ENCODE assay signal across 29 cellular contexts in genomic region chr13:61370520-61370919, GRCh38.
"Had no signal": no experiment of that assay in that cellular context is flagged by ENCODE, and none has a peak within 500 bp of the region (broad histone marks: within the 10 kb centered on the region; RNA-seq: fewer than 3 reads in every experiment).

No MANE protein-coding gene starts in this region.

- H3K4me2 ChIP-seq: neural progenitor cell, smooth muscle cell had no signal

- H3K4me1 Mint-ChIP-seq: activated CD4-positive, alpha-beta memory T cell treated with anti-CD3 and anti-CD28 coated beads, Interleukin-2, amount 10 ng/mL, durations not matched to agents 7 days and 5 days; activated CD4-positive, alpha-beta T cell treated with anti-CD3 and anti-CD28 coated beads, Interleukin-2, amount 10 ng/mL, durations not matched to agents 7 days and 5 days; memory B cell; natural killer cell; neural progenitor cell; stimulated activated memory B cell treated with anti-CD40 and anti-IgM and Interleukin-4, amounts not matched to agents 10 μg/mL and 1 μg/mL and 100 μg/mL, for 72 hours; stimulated activated naive CD8-positive, alpha-beta T cell treated with anti-CD3 and anti-CD28 coated beads, Interleukin-15, amount 100 ng/mL, for 72 hours had no signal

- H3K36me3 ChIP-seq: cardiac muscle cell, colonic mucosa, esophagus squamous epithelium, heart right ventricle, neural progenitor cell, right atrium auricular region, vagina had no signal

- H3K27me3 Mint-ChIP-seq: activated CD4-positive, alpha-beta memory T cell treated with anti-CD3 and anti-CD28 coated beads, Interleukin-2, amount 10 ng/mL, durations not matched to agents 7 days and 5 days; activated CD4-positive, alpha-beta T cell treated with anti-CD3 and anti-CD28 coated beads, Interleukin-2, amount 10 ng/mL, durations not matched to agents 7 days and 5 days; activated T-cell treated with anti-CD3 and anti-CD28 coated beads, Interleukin-2, amount 50 U/mL, for 24 hours; memory B cell; stimulated activated memory B cell treated with anti-CD40 and anti-IgM and Interleukin-4, amounts not matched to agents 10 μg/mL and 1 μg/mL and 100 μg/mL, for 72 hours; stimulated activated naive CD8-positive, alpha-beta T cell treated with anti-CD3 and anti-CD28 coated beads, Interleukin-15, amount 100 ng/mL, for 72 hours; type B pancreatic cell had no signal

- H3K9me3 Mint-ChIP-seq: type B pancreatic cell, WTC11 had no signal

- H3K27ac ChIP-seq: body of pancreas, cardiac muscle cell, colonic mucosa, epithelial cell of prostate, esophagus squamous epithelium, heart right ventricle, neural progenitor cell, right atrium auricular region, vagina had no signal

- H2AFZ ChIP-seq: neural progenitor cell had no signal

- H3K27ac Mint-ChIP-seq: activated CD4-positive, alpha-beta memory T cell treated with anti-CD3 and anti-CD28 coated beads, Interleukin-2, amount 10 ng/mL, durations not matched to agents 7 days and 5 days; activated CD4-positive, alpha-beta T cell treated with anti-CD3 and anti-CD28 coated beads, Interleukin-2, amount 10 ng/mL, durations not matched to agents 7 days and 5 days; activated naive CD4-positive, alpha-beta T cell treated with anti-CD3 and anti-CD28 coated beads, Interleukin-2, amount 50 U/mL, for 72 hours; activated T-cell treated with anti-CD3 and anti-CD28 coated beads, Interleukin-2, amount 50 U/mL, for 24 hours; memory B cell; natural killer cell; neural progenitor cell; stimulated activated memory B cell treated with anti-CD40 and anti-IgM and Interleukin-4, amounts not matched to agents 10 μg/mL and 1 μg/mL and 100 μg/mL, for 72 hours; stimulated activated naive CD8-positive, alpha-beta T cell treated with anti-CD3 and anti-CD28 coated beads, Interleukin-15, amount 100 ng/mL, for 72 hours; type B pancreatic cell; WTC11 had no signal

- DNase-seq: activated CD4-positive, alpha-beta memory T cell treated with anti-CD3 and anti-CD28 coated beads, Interleukin-2, amount 10 ng/mL, durations not matched to agents 7 days and 5 days; activated CD4-positive, alpha-beta T cell treated with anti-CD3 and anti-CD28 coated beads for 1 hour; activated CD4-positive, alpha-beta T cell treated with anti-CD3 and anti-CD28 coated beads, Interleukin-2, amount 10 ng/mL, durations not matched to agents 7 days and 5 days; activated CD8-positive, alpha-beta memory T cell treated with anti-CD3 and anti-CD28 coated beads, Interleukin-2, amount 50 U/mL, for 48 hours; activated T-cell treated with anti-CD3 and anti-CD28 coated beads, Interleukin-2, amount 50 U/mL, for 24 hours; body of pancreas; cerebellar nuclear complex; colonic mucosa; effector CD8-positive, alpha-beta T cell; esophagus squamous epithelium; foreskin melanocyte; heart right ventricle; natural killer cell; stimulated activated CD4-positive, alpha-beta T cell treated with anti-CD3 and anti-CD28 coated beads, Interleukin-1b, Interleukin-23, amount 100 ng/mL, for 48 hours; stimulated activated CD4-positive, alpha-beta T cell treated with anti-CD3 and anti-CD28 coated beads, Interleukin-4, amount 100 ng/mL, for 4 hours; stimulated activated CD8-positive, alpha-beta memory T cell treated with anti-CD3 and anti-CD28 coated beads, Interleukin-4, amount 100 ng/mL, for 48 hours; stimulated activated naive CD8-positive, alpha-beta T cell treated with anti-CD3 and anti-CD28 coated beads, Interleukin-15, amount 100 ng/mL, for 72 hours; substantia nigra had no signal

- H3K36me3 Mint-ChIP-seq: memory B cell; natural killer cell; neural progenitor cell; stimulated activated memory B cell treated with anti-CD40 and anti-IgM and Interleukin-4, amounts not matched to agents 10 μg/mL and 1 μg/mL and 100 μg/mL, for 72 hours; type B pancreatic cell; WTC11 had no signal

- H3K9me3 ChIP-seq: body of pancreas, colonic mucosa, esophagus squamous epithelium, right atrium auricular region, vagina had no signal

- H3K4me1 ChIP-seq: body of pancreas, colonic mucosa, esophagus squamous epithelium, heart right ventricle, neural progenitor cell, right atrium auricular region, vagina had no signal

- H3K4me3 Mint-ChIP-seq: activated CD4-positive, alpha-beta memory T cell treated with anti-CD3 and anti-CD28 coated beads, Interleukin-2, amount 10 ng/mL, durations not matched to agents 7 days and 5 days; activated CD4-positive, alpha-beta T cell treated with anti-CD3 and anti-CD28 coated beads, Interleukin-2, amount 10 ng/mL, durations not matched to agents 7 days and 5 days; activated T-cell treated with anti-CD3 and anti-CD28 coated beads, Interleukin-2, amount 50 U/mL, for 24 hours; memory B cell; natural killer cell; neural progenitor cell; stimulated activated memory B cell treated with anti-CD40 and anti-IgM and Interleukin-4, amounts not matched to agents 10 μg/mL and 1 μg/mL and 100 μg/mL, for 72 hours; stimulated activated naive CD8-positive, alpha-beta T cell treated with anti-CD3 and anti-CD28 coated beads, Interleukin-15, amount 100 ng/mL, for 72 hours; type B pancreatic cell; WTC11 had no signal

- H3K27me3 ChIP-seq: body of pancreas, cardiac muscle cell, colonic mucosa, esophagus squamous epithelium, heart right ventricle, neural progenitor cell, right atrium auricular region, vagina had no signal

- ATAC-seq: activated naive CD4-positive, alpha-beta T cell treated with anti-CD3 and anti-CD28 coated beads, Interleukin-2, amount 50 U/mL, for 72 hours; body of pancreas; heart right ventricle; natural killer cell; stimulated activated memory B cell treated with anti-CD40 and anti-IgM and Interleukin-4, amounts not matched to agents 10 μg/mL and 1 μg/mL and 100 μg/mL, for 72 hours; stimulated activated naive CD8-positive, alpha-beta T cell treated with anti-CD3 and anti-CD28 coated beads, Interleukin-15, amount 100 ng/mL, for 72 hours; WTC11 had no signal

- H3K4me3 ChIP-seq: body of pancreas, cardiac muscle cell, colonic mucosa, esophagus squamous epithelium, heart right ventricle, neural progenitor cell, right atrium auricular region, smooth muscle cell, vagina had no signal

- H3K9ac ChIP-seq: neural progenitor cell had no signal
